In the genomic region with DNA sequence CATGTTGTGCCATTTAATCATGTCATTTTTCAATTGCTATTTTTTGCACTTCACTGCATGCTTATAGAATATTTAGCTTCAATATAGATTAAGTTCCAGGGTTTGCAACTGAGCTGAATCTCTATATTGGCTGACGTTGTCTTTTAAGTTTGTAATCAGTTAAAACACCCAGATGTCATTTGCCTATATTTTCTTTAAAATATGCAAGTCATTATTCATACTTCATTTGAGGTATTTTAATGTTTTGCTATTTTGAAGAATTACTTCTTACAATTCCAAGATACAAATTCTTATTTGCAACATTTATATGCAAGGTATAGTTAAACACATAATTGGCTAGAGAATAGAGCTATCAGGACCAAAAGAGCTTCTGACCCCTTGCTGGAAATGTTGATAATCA, we compare ENCODE assay signal across 29 cellular contexts.
"Had no signal": no experiment of that assay in that cellular context is flagged by ENCODE, and none has a peak within 500 bp of the region (broad histone marks: within the 10 kb centered on the region; RNA-seq: fewer than 3 reads in every experiment).

No MANE protein-coding gene starts in this region.

- H3K27me3 Mint-ChIP-seq: naive thymus-derived CD8-positive, alpha-beta T cell; progenitor cell of endocrine pancreas; stimulated activated naive CD8-positive, alpha-beta T cell treated with anti-CD3 and anti-CD28 coated beads, Interleukin-15, Interleukin-2, amounts not matched to agents 100 ng/mL and 50 ng/mL, for 24 hours had no signal

- DNase-seq: hypothalamus; immature natural killer cell; kidney; left colon; left lung; lower lobe of right lung; mammary epithelial cell; mesenchymal stem cell; naive thymus-derived CD8-positive, alpha-beta T cell; nucleus accumbens; ovary; small intestine; spleen; stimulated activated CD4-positive, alpha-beta T cell treated with anti-CD3 and anti-CD28 coated beads, Interleukin-4, amount 100 ng/mL, for 24 hours; stimulated activated naive CD4-positive, alpha-beta T cell; tibial artery; trophoblast cell; upper lobe of right lung had no signal

- H3K27ac ChIP-seq: left lung, lower lobe of right lung, ovary, right atrium auricular region, spleen, suprapubic skin, thoracic aorta, upper lobe of right lung had no signal

- H3K4me3 ChIP-seq: left lung, lower lobe of right lung, ovary, right atrium auricular region, spleen, suprapubic skin, tibial artery, upper lobe of right lung had no signal

- H3K36me3 Mint-ChIP-seq: immature natural killer cell; naive thymus-derived CD8-positive, alpha-beta T cell; stimulated activated effector memory CD8-positive, alpha-beta T cell treated with anti-CD3 and anti-CD28 coated beads, Interleukin-12 subunit alpha, Interleukin-12 subunit beta, amount 100 ng/mL, for 72 hours had no signal

- H3K4me1 ChIP-seq: left lung, lower lobe of right lung, right atrium auricular region, spleen, suprapubic skin, upper lobe of right lung had no signal

- H3K36me3 ChIP-seq: left lung, lower lobe of right lung, ovary, right atrium auricular region, spleen, suprapubic skin, thoracic aorta, tibial artery, upper lobe of right lung had no signal

- H3K9me3 Mint-ChIP-seq: nephron had no signal

- H3K9me3 ChIP-seq: left lung, lower lobe of right lung, ovary, right atrium auricular region, suprapubic skin, thoracic aorta, tibial artery, upper lobe of right lung had no signal

- H3K4me1 Mint-ChIP-seq: immature natural killer cell; naive thymus-derived CD8-positive, alpha-beta T cell; nephron; stimulated activated effector memory CD8-positive, alpha-beta T cell treated with anti-CD3 and anti-CD28 coated beads, Interleukin-12 subunit alpha, Interleukin-12 subunit beta, amount 100 ng/mL, for 72 hours had no signal

- H3K27ac Mint-ChIP-seq: immature natural killer cell; naive thymus-derived CD8-positive, alpha-beta T cell; nephron; progenitor cell of endocrine pancreas; stimulated activated effector memory CD8-positive, alpha-beta T cell treated with anti-CD3 and anti-CD28 coated beads, Interleukin-12 subunit alpha, Interleukin-12 subunit beta, amount 100 ng/mL, for 72 hours; stimulated activated naive CD8-positive, alpha-beta T cell treated with anti-CD3 and anti-CD28 coated beads, Interleukin-15, Interleukin-2, amounts not matched to agents 100 ng/mL and 50 ng/mL, for 24 hours had no signal

- H3K4me3 Mint-ChIP-seq: immature natural killer cell; naive thymus-derived CD8-positive, alpha-beta T cell; nephron; neural crest cell; stimulated activated effector memory CD8-positive, alpha-beta T cell treated with anti-CD3 and anti-CD28 coated beads, Interleukin-12 subunit alpha, Interleukin-12 subunit beta, amount 100 ng/mL, for 72 hours; stimulated activated naive CD8-positive, alpha-beta T cell treated with anti-CD3 and anti-CD28 coated beads, Interleukin-15, Interleukin-2, amounts not matched to agents 100 ng/mL and 50 ng/mL, for 24 hours had no signal

- H3K27me3 ChIP-seq: left lung, ovary, right atrium auricular region, spleen, suprapubic skin, tibial artery, upper lobe of right lung had no signal

- FAIRE-seq: islet of Langerhans, kidney, small intestine, urothelium cell line had no signal

- ATAC-seq: left colon; left lung; lower lobe of right lung; naive thymus-derived CD8-positive, alpha-beta T cell; sciatic nerve; stimulated activated effector memory CD8-positive, alpha-beta T cell treated with anti-CD3 and anti-CD28 coated beads, Interleukin-12 subunit alpha, Interleukin-12 subunit beta, amount 100 ng/mL, for 72 hours; upper lobe of right lung had no signal
